16 cellular contexts compared by ENCODE assay signal in genomic region chr2:201955702-201956141, GRCh38.
DNase-seq lines count a peak whose midpoint lies in the region; ATAC-seq and TF ChIP-seq lines count a peak whose summit lies in the region.
"Had no signal": no experiment of that assay in that cellular context is flagged by ENCODE, and none has a peak within 500 bp of the region (broad histone marks: within the 10 kb centered on the region; RNA-seq: fewer than 3 reads in every experiment).

No MANE protein-coding gene starts in this region.

- no TSS peak for BruUV-seq in MCF 10A (replicated peaks; lab: Mats Ljungman, UMichigan)

- no peak for TF ChIP-seq CTCF in MCF 10A (IDR thresholded peaks at IDR 0.05; ENCODE audit: unreplicated experiment)
- TF ChIP-seq CTCF in tibial artery (IDR thresholded peaks at IDR 0.05): no peak

- intact Hi-C loops in MCF 10A (cut with micrococcal nuclease) (no loop called here), tibial artery (cut with DNase I; ENCODE audit: low total_unique reads) (no loop called here)

- H3K4me1 ChIP-seq in tibial artery: peaks cover 0 to 20% (median 8%) of the 10 kb centered on the region in 4 donors

- H3K9me3 ChIP-seq in tibial artery: no peaks in the 10 kb centered on the region

- peak overlapping the region; percentile 35 to 44 for H3K27ac ChIP-seq in tibial artery

- H3K27ac Mint-ChIP-seq in MCF 10A (ENCODE audit: low read depth, unreplicated experiment): no peak overlapping the region
- H3K27ac Mint-ChIP-seq in T-helper 2 cell treated with Interferon-gamma antibody and Interleukin-4, amounts not matched to agents 5 μg/mL and 100 μg/mL, for 36 hours: no peak overlapping the region
- H3K27ac Mint-ChIP-seq: activated naive CD8-positive, alpha-beta T cell treated with anti-CD3 and anti-CD28 coated beads, Interleukin-2, amount 10 ng/mL, durations not matched to agents 7 days and 5 days; naive thymus-derived CD8-positive, alpha-beta T cell had no signal

- POLR2A ChIA-PET in MCF 10A (lab: Yijun Ruan, JAX): interaction anchor here (0.6 kb wide), 1 partner anchor 421 kb away, joined by 3 read pairs; no protein-coding TSS in a partner anchor

- H3K27me3 ChIP-seq in tibial artery: no peaks in the 10 kb centered on the region

- H3K27me3 Mint-ChIP-seq in MCF 10A (ENCODE audit: insufficient read depth, unreplicated experiment): peaks cover 34% of the 10 kb centered on the region
- peaks cover 8% of the 10 kb centered on the region for H3K27me3 Mint-ChIP-seq in T-helper 2 cell treated with Interferon-gamma antibody and Interleukin-4, amounts not matched to agents 5 μg/mL and 100 μg/mL, for 36 hours (ENCODE audit: low read depth)

- no peak overlapping the region for H3K4me3 ChIP-seq in tibial artery
- H3K4me3 ChIP-seq: dorsolateral prefrontal cortex had no signal

- peak; percentile 10 for DNase-seq in DMS53 treated with DMSO at 0.1 percent for 48 hours (lab: John Stamatoyannopoulos, UW; ENCODE audit: unreplicated experiment)
- DNase-seq in DMS53 (lab: John Stamatoyannopoulos, UW): no peak
- peak; percentile 50 for DNase-seq in MCF 10A (ENCODE audit: unreplicated experiment)
- DNase-seq in kidney tubule cell (ENCODE audit: low spot score): peak; percentile 10
- peak in 1 of 2 donors; percentile 60 for DNase-seq in tibial artery
- no peak for DNase-seq in T-helper 2 cell treated with Interferon-gamma antibody and Interleukin-4, amounts not matched to agents 5 μg/mL and 100 μg/mL, for 36 hours (ENCODE audit: low spot score)
- no peak for DNase-seq in NCI-H2196 (lab: John Stamatoyannopoulos, UW; ENCODE audit: unreplicated experiment)
- DNase-seq: activated naive CD8-positive, alpha-beta T cell treated with anti-CD3 and anti-CD28 coated beads, Interleukin-2, amount 10 ng/mL, durations not matched to agents 7 days and 5 days; COR-L47; foreskin melanocyte; naive thymus-derived CD8-positive, alpha-beta T cell; NCI-H187; NK-92 treated with Interleukin-12 subunit alpha and Interleukin-12 subunit beta, amount 100 ng/mL, for 24 hours had no signal

- ATAC-seq in HG03175 (IDR thresholded peaks at IDR 0.05; ENCODE audit: unreplicated experiment): no peak
- ATAC-seq: naive thymus-derived CD8-positive, alpha-beta T cell; WTC11 had no signal

- no peaks in the 10 kb centered on the region for H3K9me3 Mint-ChIP-seq in MCF 10A (ENCODE audit: unreplicated experiment)
- no peaks in the 10 kb centered on the region for H3K9me3 Mint-ChIP-seq in T-helper 2 cell treated with Interferon-gamma antibody and Interleukin-4, amounts not matched to agents 5 μg/mL and 100 μg/mL, for 36 hours
- H3K9me3 Mint-ChIP-seq: activated naive CD8-positive, alpha-beta T cell treated with anti-CD3 and anti-CD28 coated beads, Interleukin-2, amount 10 ng/mL, durations not matched to agents 7 days and 5 days; naive thymus-derived CD8-positive, alpha-beta T cell; WTC11 had no signal

- H3K4me1 Mint-ChIP-seq in MCF 10A (ENCODE audit: insufficient read depth, unreplicated experiment): peaks cover 6% of the 10 kb centered on the region
- no peaks in the 10 kb centered on the region for H3K4me1 Mint-ChIP-seq in T-helper 2 cell treated with Interferon-gamma antibody and Interleukin-4, amounts not matched to agents 5 μg/mL and 100 μg/mL, for 36 hours (ENCODE audit: low read depth)
- H3K4me1 Mint-ChIP-seq: activated naive CD8-positive, alpha-beta T cell treated with anti-CD3 and anti-CD28 coated beads, Interleukin-2, amount 10 ng/mL, durations not matched to agents 7 days and 5 days had no signal

- H3K36me3 ChIP-seq in tibial artery: no peaks in the 10 kb centered on the region

- H3K36me3 Mint-ChIP-seq in MCF 10A (ENCODE audit: insufficient read depth, unreplicated experiment): no peaks in the 10 kb centered on the region
- H3K36me3 Mint-ChIP-seq in T-helper 2 cell treated with Interferon-gamma antibody and Interleukin-4, amounts not matched to agents 5 μg/mL and 100 μg/mL, for 36 hours (ENCODE audit: low read depth): no peaks in the 10 kb centered on the region
- H3K36me3 Mint-ChIP-seq: activated naive CD8-positive, alpha-beta T cell treated with anti-CD3 and anti-CD28 coated beads, Interleukin-2, amount 10 ng/mL, durations not matched to agents 7 days and 5 days; naive thymus-derived CD8-positive, alpha-beta T cell; WTC11 had no signal

- CTCF ChIA-PET in MCF 10A (lab: Yijun Ruan, JAX): no interaction called here

- H3K4me3 Mint-ChIP-seq in MCF 10A (ENCODE audit: unreplicated experiment): no peak overlapping the region
- H3K4me3 Mint-ChIP-seq in T-helper 2 cell treated with Interferon-gamma antibody and Interleukin-4, amounts not matched to agents 5 μg/mL and 100 μg/mL, for 36 hours: no peak overlapping the region
- H3K4me3 Mint-ChIP-seq: activated naive CD8-positive, alpha-beta T cell treated with anti-CD3 and anti-CD28 coated beads, Interleukin-2, amount 10 ng/mL, durations not matched to agents 7 days and 5 days; naive thymus-derived CD8-positive, alpha-beta T cell; WTC11 had no signal

Comparison
In these comparisons a context has a peak if more than half of its experiments do, and no peak if none do; other contexts are left out.
1. DNase-seq: peak in DMS53 treated with DMSO at 0.1 percent for 48 hours (single experiment), MCF 10A (single experiment) and kidney tubule cell (single experiment); none in DMS53 (single experiment), T-helper 2 cell treated with Interferon-gamma antibody and Interleukin-4, amounts not matched to agents 5 μg/mL and 100 μg/mL, for 36 hours (single experiment) and NCI-H2196 (single experiment).